ENCODE assay signal across 15 cellular contexts in genomic region chr18:78856569-78857200, GRCh38.
DNase-seq lines count a peak whose midpoint lies in the region; ATAC-seq, FAIRE-seq and TF ChIP-seq lines count a peak whose summit lies in the region.
"Had no signal": no experiment of that assay in that cellular context is flagged by ENCODE, and none has a peak within 500 bp of the region (broad histone marks: within the 10 kb centered on the region; RNA-seq: fewer than 3 reads in every experiment).

No MANE protein-coding gene starts in this region.

- TF ChIP-seq RAD21 in HepG2 (CRISPR knock-in tag; IDR thresholded peaks at IDR 0.05) = no peak

- CTCF ChIA-PET in HepG2 (lab: Yijun Ruan, JAX; ENCODE audit: low intra/inter-chr PET ratio, low total read pairs) = no interaction called here

- intact Hi-C loops in HepG2 (cut with micrococcal nuclease; ENCODE audit: unreplicated experiment) (no loop called here), right lobe of liver (cut with DNase I) (no loop called here), esophagus muscularis mucosa (cut with DNase I) (no loop called here)

- BruUV-seq in HepG2 (replicated peaks; lab: Mats Ljungman, UMichigan) = no TSS peak

- TF ChIP-seq EP300 in HepG2 (IDR thresholded peaks at IDR 0.05; ENCODE audit: low read depth in 2 of 2, low read length in 2 of 2) (no peak), HepG2 (CRISPR knock-in tag; IDR thresholded peaks at IDR 0.05; ENCODE audit: borderline replicate concordance) (no peak), esophagus muscularis mucosa (IDR thresholded peaks at IDR 0.05) (no peak)

- 63% methylated on average over 37 of the region's 48 CpGs for WGBS in HepG2 (ENCODE audit: low lambda C conversion rate)
- 61% methylated on average over 17 of the region's 48 CpGs for WGBS in right lobe of liver (ENCODE audit: insufficient coverage, low coverage, low lambda C conversion rate, missing lambda C conversion rate)
- 94% methylated on average over 41 of the region's 48 CpGs for WGBS in esophagus muscularis mucosa

- peaks cover 9% of the 10 kb centered on the region for H3K9me3 ChIP-seq in HepG2 (ENCODE audit: low read length)
- no peaks in the 10 kb centered on the region for H3K9me3 ChIP-seq in right lobe of liver
- H3K9me3 ChIP-seq in esophagus muscularis mucosa = no peaks in the 10 kb centered on the region
- H3K9me3 ChIP-seq in osteoblast (ENCODE audit: low read depth, low read length) = no peaks in the 10 kb centered on the region

- peaks cover 3 to 24% of the 10 kb centered on the region in 2 experiments; a peak in 3 of 5 replicates for H3K27me3 ChIP-seq in HepG2 (ENCODE audit: control insufficient read depth in 1 of 2, insufficient read depth in 2 of 2, low read length in 2 of 2)
- H3K27me3 ChIP-seq in right lobe of liver = no peaks in the 10 kb centered on the region
- peaks cover 0 to 48% (median 0%) of the 10 kb centered on the region in 4 donors for H3K27me3 ChIP-seq in esophagus muscularis mucosa
- no peaks in the 10 kb centered on the region for H3K27me3 ChIP-seq in osteoblast (ENCODE audit: insufficient read depth, low read length)

- H3K4me1 ChIP-seq in HepG2 (ENCODE audit: insufficient read depth, low read length) = no peaks in the 10 kb centered on the region
- H3K4me1 ChIP-seq in right lobe of liver = no peaks in the 10 kb centered on the region
- H3K4me1 ChIP-seq in esophagus muscularis mucosa = no peaks in the 10 kb centered on the region
- H3K4me1 ChIP-seq in osteoblast (ENCODE audit: insufficient read depth, low read length) = no peaks in the 10 kb centered on the region

- H3K79me2 ChIP-seq in HepG2 (ENCODE audit: insufficient read depth, low read length) (no peaks in the 10 kb centered on the region), osteoblast (ENCODE audit: insufficient read depth, low read length) (no peaks in the 10 kb centered on the region)

- in situ Hi-C loops in HepG2 (cut with HindIII; ENCODE audit: extremely low pct_ligation_motif_present, low pct_unique_long_range_greater_than_20kb) = no loop called here

- no peak overlapping the region for H3K27ac ChIP-seq in HepG2 (ENCODE audit: extremely low read length, insufficient read depth, low read length)
- H3K27ac ChIP-seq in right lobe of liver = no peak overlapping the region
- no peak overlapping the region for H3K27ac ChIP-seq in esophagus muscularis mucosa (replicated peaks in 1 of 4)
- H3K27ac ChIP-seq in osteoblast (ENCODE audit: low read depth, low read length) = no peak overlapping the region

- H3K4me2 ChIP-seq in HepG2 (ENCODE audit: low read depth, low read length) (no peak overlapping the region), osteoblast (ENCODE audit: insufficient read depth, low read length) (no peak overlapping the region)

- no peak for FAIRE-seq in HepG2 (lab: Jason Lieb, UNC)
- FAIRE-seq: A204.1, D721Med, GM19239, HTR-8/SVneo had no signal

- no peak overlapping the region for H3K4me3 ChIP-seq in HepG2 (replicated peaks in 1 of 3; ENCODE audit: insufficient read depth in 1 of 3, low read depth in 2 of 3, low read length in 3 of 3)
- H3K4me3 ChIP-seq in right lobe of liver = no peak overlapping the region
- no peak overlapping the region for H3K4me3 ChIP-seq in esophagus muscularis mucosa
- no peak overlapping the region for H3K4me3 ChIP-seq in osteoblast (ENCODE audit: insufficient read depth, low read length)

- H3K36me3 ChIP-seq in HepG2 (replicated peaks in 1 of 2; ENCODE audit: control insufficient read depth in 1 of 2, insufficient read depth in 2 of 2, low read length in 2 of 2) = no peaks in the 10 kb centered on the region
- no peaks in the 10 kb centered on the region for H3K36me3 ChIP-seq in right lobe of liver
- H3K36me3 ChIP-seq in esophagus muscularis mucosa = no peaks in the 10 kb centered on the region
- no peaks in the 10 kb centered on the region for H3K36me3 ChIP-seq in osteoblast (ENCODE audit: insufficient read depth, low read length)

- H2AFZ ChIP-seq in HepG2 (ENCODE audit: low read length) (no peak overlapping the region), osteoblast (ENCODE audit: low read length) (no peak overlapping the region)

- POLR2A ChIA-PET in HepG2 (lab: Yijun Ruan, JAX) = no interaction called here

- DNase-seq in HepG2 (ENCODE audit: low spot score) = no peak
- no peak for DNase-seq in right lobe of liver
- peak; percentile 80 for DNase-seq in esophagus muscularis mucosa (ENCODE audit: extremely low spot score)
- DNase-seq in osteoblast (ENCODE audit: insufficient read length, low spot score, missing footprints) = peak; percentile 45
- no peak for DNase-seq in cerebellum (ENCODE audit: low spot score)
- DNase-seq in NCI-H1048 (lab: John Stamatoyannopoulos, UW) = no peak
- DNase-seq in iPS-NIHi7 (ENCODE audit: extremely low spot score) = no peak
- DNase-seq: C1 segment of cervical spinal cord; CD4-positive, alpha-beta T cell; GF-D8 had no signal

- TF ChIP-seq CTCF in HepG2 (CRISPR knock-in tag; IDR thresholded peaks at IDR 0.05) = no peak
- no peak for TF ChIP-seq CTCF in right lobe of liver (IDR thresholded peaks at IDR 0.05)
- no peak for TF ChIP-seq CTCF in esophagus muscularis mucosa (IDR thresholded peaks at IDR 0.05)
- no peak for TF ChIP-seq CTCF in osteoblast (IDR thresholded peaks at IDR 0.05; ENCODE audit: extremely low read depth, low read depth, low read length)

- no peak overlapping the region for H3K9ac ChIP-seq in HepG2 (ENCODE audit: insufficient read depth, low read depth, low read length)

- TF ChIP-seq POLR2A in HepG2 (IDR thresholded peaks at IDR 0.05; ENCODE audit: insufficient read depth in 1 of 2, low read depth in 2 of 2, low read length in 2 of 2) (no peak), right lobe of liver (IDR thresholded peaks at IDR 0.05) (no peak), esophagus muscularis mucosa (IDR thresholded peaks at IDR 0.05; ENCODE audit: low read depth) (no peak)

- ATAC-seq in HepG2 = no peak
- no peak for ATAC-seq in right lobe of liver
- ATAC-seq: HCT116 had no signal

- H4K20me1 ChIP-seq in HepG2 (ENCODE audit: insufficient read depth, low read length) (no peaks in the 10 kb centered on the region), osteoblast (ENCODE audit: insufficient read depth, low read length) (no peaks in the 10 kb centered on the region)

TF ChIP-seq in HepG2, 621 proteins besides CTCF, POLR2A, EP300 and RAD21:
- no peak for TF ChIP-seq SP5 (CRISPR knock-in tag; IDR thresholded peaks at IDR 0.05; ENCODE audit: borderline replicate concordance, low read depth)
- TF ChIP-seq CEBPB (IDR thresholded peaks at IDR 0.05; ENCODE audit: borderline replicate concordance, low read depth, low read length) = 0 out of 2 replicates have a peak, but pooled peaks have one; percentile 4

Comparison
In these comparisons a context has a peak if more than half of its experiments do, and no peak if none do; other contexts are left out.
1. DNase-seq: peak in esophagus muscularis mucosa (single experiment) and osteoblast (single experiment); none in HepG2 (single experiment), right lobe of liver (0 of 3), cerebellum (single experiment), NCI-H1048 (single experiment) and iPS-NIHi7 (single experiment).